In genomic region chr7:128860158-128861073, GRCh38 we compare ENCODE assay signal across 11 cellular contexts. TPM values are rescaled to one million over a fixed set of nuclear protein-coding genes. Genes with fewer than 3 reads are reported as not detected.
DNase-seq lines count a peak whose midpoint lies in the region; ATAC-seq and TF ChIP-seq lines count a peak whose summit lies in the region.
"Had no signal": no experiment of that assay in that cellular context is flagged by ENCODE, and none has a peak within 500 bp of the region (broad histone marks: within the 10 kb centered on the region; RNA-seq: fewer than 3 reads in every experiment).

No MANE protein-coding gene starts in this region.

- peaks cover 14 to 33% (median 22%) of the 10 kb centered on the region in 4 donors for H3K4me1 Mint-ChIP-seq in CD4-positive, alpha-beta memory T cell
- H3K4me1 Mint-ChIP-seq in central memory CD8-positive, alpha-beta T cell = peaks cover 25% of the 10 kb centered on the region
- H3K4me1 Mint-ChIP-seq in mesothelial cell of epicardium (peaks cover 19% of the 10 kb centered on the region), immature natural killer cell (peaks cover 23 to 32% of the 10 kb centered on the region in 2 donors)

- no peak for TF ChIP-seq CTCF in mesothelial cell of epicardium (IDR thresholded peaks at IDR 0.05; ENCODE audit: unreplicated experiment)

- H3K4me3 Mint-ChIP-seq in CD4-positive, alpha-beta memory T cell = no peak overlapping the region
- no peak overlapping the region for H3K4me3 Mint-ChIP-seq in central memory CD8-positive, alpha-beta T cell
- H3K4me3 Mint-ChIP-seq in mesothelial cell of epicardium = no peak overlapping the region
- H3K4me3 Mint-ChIP-seq in immature natural killer cell = no peak overlapping the region

- H3K9me3 Mint-ChIP-seq in CD4-positive, alpha-beta memory T cell = no peaks in the 10 kb centered on the region
- no peaks in the 10 kb centered on the region for H3K9me3 Mint-ChIP-seq in central memory CD8-positive, alpha-beta T cell
- H3K9me3 Mint-ChIP-seq in mesothelial cell of epicardium (no peaks in the 10 kb centered on the region), immature natural killer cell (no peaks in the 10 kb centered on the region)

- H3K9me3 ChIP-seq in CD4-positive, alpha-beta memory T cell (ENCODE audit: control insufficient read depth in 1 of 2, low read length in 2 of 2) = no peaks in the 10 kb centered on the region
- H3K9me3 ChIP-seq: neutrophil, testis had no signal

- no peaks in the 10 kb centered on the region for H3K36me3 ChIP-seq in CD4-positive, alpha-beta memory T cell (ENCODE audit: insufficient read depth, low read length)

- no peaks in the 10 kb centered on the region for H3K27me3 Mint-ChIP-seq in CD4-positive, alpha-beta memory T cell
- no peaks in the 10 kb centered on the region for H3K27me3 Mint-ChIP-seq in central memory CD8-positive, alpha-beta T cell
- H3K27me3 Mint-ChIP-seq in mesothelial cell of epicardium (ENCODE audit: low read depth) (no peaks in the 10 kb centered on the region), immature natural killer cell (ENCODE audit: low read depth in 3 of 3) (peaks cover 4 to 10% (median 8%) of the 10 kb centered on the region in 3 donors)

- no peak for DNase-seq in CD4-positive, alpha-beta memory T cell
- DNase-seq in Jurkat, Clone E6-1 (ENCODE audit: low read depth, low spot score) = peak; percentile 53
- DNase-seq in central memory CD8-positive, alpha-beta T cell (ENCODE audit: low spot score in 2 of 2) = no peak
- DNase-seq in mesothelial cell of epicardium (ENCODE audit: low spot score in 2 of 2, unreplicated experiment in 2 of 2) (no peak), immature natural killer cell (no peak)
- DNase-seq in NK-92 treated with Interleukin-12 subunit alpha and Interleukin-12 subunit beta, amount 100 ng/mL, for 24 hours (lab: John Stamatoyannopoulos, UW) = no peak
- DNase-seq: testis had no signal

- no peak overlapping the region for H3K27ac ChIP-seq in CD4-positive, alpha-beta memory T cell (ENCODE audit: low read depth, low read length)
- H3K27ac ChIP-seq: neutrophil, SK-N-MC had no signal

- peaks cover 6 to 16% of the 10 kb centered on the region in 2 donors for H3K36me3 Mint-ChIP-seq in CD4-positive, alpha-beta memory T cell
- H3K36me3 Mint-ChIP-seq in central memory CD8-positive, alpha-beta T cell (ENCODE audit: insufficient read depth) = peaks cover 12% of the 10 kb centered on the region
- H3K36me3 Mint-ChIP-seq in mesothelial cell of epicardium (peaks cover 8% of the 10 kb centered on the region), immature natural killer cell (peaks cover 0 to 4% (median 0%) of the 10 kb centered on the region in 3 donors)

- CTCF ChIA-PET in CD4-positive, alpha-beta memory T cell (lab: Charles Lee; ENCODE audit: partially characterized antibody) = interaction anchor here (0.6 to 5.4 kb wide), 3 partner anchors 9 to 23 kb away, joined by 3 to 61 read pairs (median 3); no protein-coding TSS in a partner anchor

- H3K27ac Mint-ChIP-seq in CD4-positive, alpha-beta memory T cell = peak overlapping the region in 5 of 7 donors; percentile 55 to 86 (median 70)
- peak overlapping the region; percentile 6 for H3K27ac Mint-ChIP-seq in central memory CD8-positive, alpha-beta T cell (ENCODE audit: low read depth)
- H3K27ac Mint-ChIP-seq in mesothelial cell of epicardium (peak overlapping the region; percentile 71), immature natural killer cell (no peak overlapping the region)

- POLR2A ChIA-PET in CD4-positive, alpha-beta memory T cell (lab: Charles Lee; ENCODE audit: partially characterized antibody) = interaction anchor here (0.7 kb wide), 1 partner anchor 10 kb away, joined by 3 read pairs; no protein-coding TSS in a partner anchor

- no peak for ATAC-seq in central memory CD8-positive, alpha-beta T cell (replicated peaks; ENCODE audit: extremely low read depth, poor library complexity, severe bottlenecking)
- ATAC-seq in HG03108 (IDR thresholded peaks at IDR 0.05; ENCODE audit: unreplicated experiment) (no peak), HG03565 (IDR thresholded peaks at IDR 0.05; ENCODE audit: unreplicated experiment) (no peak)

- H3K4me3 ChIP-seq in CD4-positive, alpha-beta memory T cell (ENCODE audit: low read length in 2 of 2) = no peak overlapping the region
- no peak overlapping the region for H3K4me3 ChIP-seq in Jurkat, Clone E6-1 (ENCODE audit: low read length)
- H3K4me3 ChIP-seq: SK-N-MC, testis had no signal

- H3K27me3 ChIP-seq in CD4-positive, alpha-beta memory T cell (ENCODE audit: insufficient read depth, low read length) = no peaks in the 10 kb centered on the region
- H3K27me3 ChIP-seq: testis had no signal

- intact Hi-C loops in CD4-positive, alpha-beta memory T cell (cut with micrococcal nuclease) = no loop called here

- peaks cover 20% of the 10 kb centered on the region for H3K4me1 ChIP-seq in CD4-positive, alpha-beta memory T cell (ENCODE audit: insufficient read depth, low read length)

RNA-seq across cellular contexts. Expression of gene ATP6V1F, which starts 2.2 kb away (rescaled TPM):
- total RNA-seq in CD4-positive, alpha-beta memory T cell = 10 to 100 TPM; 74.6 to 75.5 TPM
- polyA plus RNA-seq in CD4-positive, alpha-beta memory T cell = 100 to 1,000 TPM; 274 to 392 TPM
- polyA plus RNA-seq in Jurkat, Clone E6-1 (2012; ENCODE audit: insufficient read depth, insufficient read length) = 388 TPM
- total RNA-seq in mesothelial cell of epicardium = 122 to 123 TPM (median 122 TPM) in 3 replicates
- polyA plus RNA-seq in immature natural killer cell = 100 to 1,000 TPM; 358 to 616 (median 487) TPM

RNA-seq across cellular contexts. Expression of gene FLNC, which starts 30.2 kb away (rescaled TPM):
- under 1 TPM in 1 of 2 experiments, not detected in 1; 0.06 TPM for total RNA-seq in CD4-positive, alpha-beta memory T cell
- not detected for polyA plus RNA-seq in CD4-positive, alpha-beta memory T cell
- polyA plus RNA-seq in Jurkat, Clone E6-1 (2012; ENCODE audit: insufficient read depth, insufficient read length) = 0.63 TPM
- total RNA-seq in mesothelial cell of epicardium = 176 to 188 TPM (median 184 TPM) in 3 replicates
- not detected for polyA plus RNA-seq in immature natural killer cell

RNA-seq across cellular contexts. Expression of gene KCP, which starts 50.1 kb away (rescaled TPM):
- under 1 TPM; 0.39 to 0.55 TPM for total RNA-seq in CD4-positive, alpha-beta memory T cell
- not detected for polyA plus RNA-seq in CD4-positive, alpha-beta memory T cell
- polyA plus RNA-seq in Jurkat, Clone E6-1 (2012; ENCODE audit: insufficient read depth, insufficient read length) = 2.0 TPM
- total RNA-seq in mesothelial cell of epicardium = 19.8 to 23.7 TPM (median 22.5 TPM) in 3 replicates
- under 1 TPM in 1 of 3 donors, not detected in 2; 0.16 TPM for polyA plus RNA-seq in immature natural killer cell

Comparison
In these comparisons a context has a peak if more than half of its experiments do, and no peak if none do; other contexts are left out.
1. H3K27ac Mint-ChIP-seq: peak in CD4-positive, alpha-beta memory T cell (5 of 7), central memory CD8-positive, alpha-beta T cell (single experiment) and mesothelial cell of epicardium (single experiment); none in immature natural killer cell (0 of 6).
2. RNA of gene FLNC, which starts 30.2 kb away (total RNA-seq): 176 to 188 TPM in mesothelial cell of epicardium; 0.06 TPM in CD4-positive, alpha-beta memory T cell; every median in the first group is over 100 times any median in the second.
3. RNA of gene KCP, which starts 50.1 kb away (total RNA-seq): 19.8 to 23.7 TPM in mesothelial cell of epicardium; 0.39 to 0.55 TPM in CD4-positive, alpha-beta memory T cell; every median in the first group is over 10 times any median in the second.